Comparison of ENCODE assay signal across 8 cellular contexts in the genomic region with DNA sequence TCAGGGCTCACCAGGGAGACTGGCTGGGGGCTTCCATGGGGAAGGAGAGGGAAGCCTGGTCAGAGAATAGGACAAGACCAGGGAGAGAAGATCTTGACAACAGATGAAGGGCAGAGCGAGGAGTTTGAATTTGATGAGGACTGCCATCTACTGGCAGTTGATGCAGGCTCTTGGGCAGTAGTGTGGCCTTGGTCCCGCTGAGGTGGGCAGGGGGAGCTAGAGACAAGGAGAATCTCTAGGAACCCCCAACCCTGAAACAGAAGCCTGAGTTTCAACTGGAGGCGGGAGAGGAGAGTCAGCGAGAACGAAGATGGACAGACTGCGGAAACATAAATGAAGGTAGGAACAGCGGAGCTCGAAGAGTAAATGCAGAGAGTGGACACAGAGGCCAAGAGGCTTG.
DNase-seq lines count a peak whose midpoint lies in the region; ATAC-seq, FAIRE-seq and TF ChIP-seq lines count a peak whose summit lies in the region.

No MANE protein-coding gene starts in this region.

- no peak for FAIRE-seq in kidney (lab: Jason Lieb, UNC)

- intact Hi-C loops in kidney (cut with DNase I): no loop called here

- H3K4me3 ChIP-seq in MG63 (no peak overlapping the region), kidney (ENCODE audit: low read length in 2 of 2) (peak overlapping the region in 1 of 2 donors; percentile 18)

- H3K36me3 ChIP-seq in MG63 (no peaks in the 10 kb centered on the region), kidney (ENCODE audit: control insufficient read depth in 1 of 2, insufficient read depth in 2 of 2, low read length in 2 of 2) (no peaks in the 10 kb centered on the region)

- TF ChIP-seq CTCF in kidney (IDR thresholded peaks at IDR 0.05; ENCODE audit: borderline replicate concordance, extremely low read depth, insufficient read depth): peak; percentile 80

- H3K27ac ChIP-seq in kidney (ENCODE audit: low read depth in 2 of 2, low read length in 2 of 2): no peak overlapping the region

- ATAC-seq in GM21381 (IDR thresholded peaks at IDR 0.05; ENCODE audit: unreplicated experiment) (no peak), HG02588 (IDR thresholded peaks at IDR 0.05; ENCODE audit: unreplicated experiment) (no peak)

- H3K9me3 ChIP-seq in MG63 (no peaks in the 10 kb centered on the region), kidney (ENCODE audit: control insufficient read depth in 1 of 2, low read length in 2 of 2) (no peaks in the 10 kb centered on the region)

- peaks cover 11 to 15% of the 10 kb centered on the region in 2 donors for H3K4me1 ChIP-seq in kidney (ENCODE audit: control insufficient read depth in 1 of 2, insufficient read depth in 1 of 2, low read depth in 1 of 2, low read length in 2 of 2)

- DNase-seq in NCI-H1694 treated with DMSO at 0.1 percent for 48 hours (lab: John Stamatoyannopoulos, UW) (peak; percentile 34), NCI-H1694 (lab: John Stamatoyannopoulos, UW) (no peak), MG63 (peak; percentile 21), brain pericyte (ENCODE audit: low read depth, low spot score) (peak; percentile 38), kidney (peak; percentile 75), ureter (ENCODE audit: low spot score) (peak; percentile 64)

- H3K9ac ChIP-seq in kidney (ENCODE audit: low read length in 2 of 2): peak overlapping the region in 1 of 2 donors; percentile 12

- H3K27me3 ChIP-seq in MG63: no peaks in the 10 kb centered on the region
